Comparison of ENCODE assay signal across 8 cellular contexts in the genomic region with DNA sequence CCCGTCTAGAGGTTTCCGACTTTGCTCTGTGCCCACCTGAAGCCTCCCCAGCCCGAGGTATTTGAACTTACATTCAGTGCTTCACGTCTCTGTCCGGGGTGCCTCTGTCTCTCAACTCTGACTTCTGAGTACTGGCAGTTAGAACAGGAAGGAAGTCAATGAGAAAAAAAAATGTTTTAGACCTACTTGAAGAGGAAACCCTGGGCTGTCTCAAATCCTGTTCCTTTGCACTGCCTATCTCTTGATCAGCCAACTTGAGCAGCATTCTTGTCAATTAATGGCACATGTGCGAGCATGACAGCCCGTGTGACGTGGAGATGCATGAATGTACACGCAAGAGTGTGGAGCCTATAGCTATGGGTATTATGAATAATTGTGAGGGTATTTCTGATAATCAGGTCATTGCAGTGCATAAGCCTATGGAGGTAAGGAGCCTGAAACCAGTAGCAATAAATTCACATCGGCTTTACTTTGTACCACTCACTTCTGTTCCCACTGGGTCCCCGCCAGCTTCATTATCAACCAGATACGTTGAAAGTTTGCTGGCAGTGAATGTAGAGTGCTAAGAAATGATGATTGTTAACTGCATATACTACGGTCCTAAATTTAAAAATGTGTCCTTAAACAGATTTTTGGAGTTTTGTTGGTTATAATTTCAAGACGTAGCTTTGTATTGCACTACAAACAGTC. TPM values are rescaled to one million over a fixed set of nuclear protein-coding genes. Genes with fewer than 3 reads are reported as not detected.
DNase-seq lines count a peak whose midpoint lies in the region; ATAC-seq and TF ChIP-seq lines count a peak whose summit lies in the region.

ARHGDIB (minus strand) TSS at position 136 of the 690 bp plus-strand sequence. CDS start 10,889 bp downstream, outside the sequence.

- H3K9me3 ChIP-seq in HCT116 (ENCODE audit: control insufficient read depth in 1 of 2, insufficient read depth in 1 of 2, low read depth in 1 of 2, low read length in 2 of 2) = no peaks in the 10 kb centered on the region

- peak; percentile 45 for DNase-seq in GM10248 (ENCODE audit: extremely low spot score)
- no peak for DNase-seq in HCT116 (ENCODE audit: low read depth, low spot score)
- DNase-seq in NB4 (ENCODE audit: low read depth) = peak; percentile 95
- peak; percentile 55 for DNase-seq in activated T-cell treated with anti-CD3 and anti-CD28 coated beads for 4 hours
- DNase-seq in foreskin keratinocyte = peak; percentile 89 to 91
- DNase-seq in posterior cingulate gyrus = no peak
- DNase-seq in DMS79 treated with DMSO at 0.1 percent for 48 hours (lab: John Stamatoyannopoulos, UW) = no peak

- ATAC-seq in HCT116 = no peak
- ATAC-seq in foreskin keratinocyte = peak; percentile 80

- TF ChIP-seq CTCF in GM10248 (IDR thresholded peaks at IDR 0.05; ENCODE audit: control extremely low read depth, extremely low read depth, low read depth, missing control alignments) (no peak), HCT116 (IDR thresholded peaks at IDR 0.05 in 2 of 3, conservative IDR thresholded peaks at IDR 0.05 in 1 of 3; ENCODE audit: borderline replicate concordance in 1 of 3, insufficient read depth in 1 of 3, low read depth in 2 of 3, low read length in 2 of 3) (no peak), NB4 (IDR thresholded peaks at IDR 0.05; ENCODE audit: low read depth, low read length) (no peak), foreskin keratinocyte (conservative IDR thresholded peaks at IDR 0.05) (no peak)

- H3K36me3 ChIP-seq in HCT116 (ENCODE audit: control insufficient read depth in 1 of 2, insufficient read depth in 2 of 2, low read length in 2 of 2) = no peaks in the 10 kb centered on the region

- CTCF ChIA-PET in GM10248 (lab: Yijun Ruan, JAX) = interaction anchor here (1.1 to 1.7 kb wide), 2 partner anchors 10 to 35 kb away, joined by 4 to 5 read pairs; no protein-coding TSS in a partner anchor
- CTCF ChIA-PET in HCT116 (lab: Charles Lee) = no interaction called here

- POLR2A ChIA-PET in GM10248 (lab: Yijun Ruan, JAX) = no interaction called here
- POLR2A ChIA-PET in HCT116 (lab: Charles Lee) = no interaction called here

- peak within 1 kb of the TSS; percentile 43 for H2AFZ ChIP-seq in HCT116 (ENCODE audit: low read depth, low read length, poor library complexity, severe bottlenecking)

- intact Hi-C loops in HCT116 (cut with micrococcal nuclease) (no loop called here), posterior cingulate gyrus (cut with DNase I) (no loop called here)

- H3K27me3 ChIP-seq in HCT116 (ENCODE audit: insufficient read depth, low read length) (no peaks in the 10 kb centered on the region), foreskin keratinocyte (no peaks in the 10 kb centered on the region)

- H4K20me1 ChIP-seq in HCT116 (ENCODE audit: insufficient read depth) = no peaks in the 10 kb centered on the region

- H3K4me3 ChIP-seq in HCT116 (replicated peaks in 1 of 2; ENCODE audit: low read depth in 1 of 2, low read length in 2 of 2) (no peak within 1 kb of the TSS), NB4 (ENCODE audit: low read depth, low read length) (peak within 1 kb of the TSS; percentile 98), skin epidermis (peak within 1 kb of the TSS; percentile 33 to 51 (median 43))

- peak within 1 kb of the TSS; percentile 10; the same call in 1 of the 2 replicates for H3K4me2 ChIP-seq in HCT116 (ENCODE audit: low read length)

- H3K9me2 ChIP-seq in HCT116 (ENCODE audit: insufficient read depth) = no peaks in the 10 kb centered on the region

- no peak for TF ChIP-seq POLR2A in HCT116 (IDR thresholded peaks at IDR 0.05; ENCODE audit: borderline replicate concordance, extremely low read depth, insufficient read depth, insufficient read length)
- TF ChIP-seq POLR2A in NB4 (IDR thresholded peaks at IDR 0.05; ENCODE audit: extremely low read depth, insufficient read length) = peak; percentile 72

- RAD21 ChIA-PET in HCT116 (lab: Charles Lee; ENCODE audit: low non-redundant PET in 1 of 2, low total read pairs in 2 of 2, uncharacterized antibody in 2 of 2, unreplicated experiment in 2 of 2) = no interaction called here

- peaks cover 0 to 7% of the 10 kb centered on the region in 2 experiments; a peak in 2 of 4 replicates for H3K4me1 ChIP-seq in HCT116 (ENCODE audit: control insufficient read depth in 1 of 2, insufficient read depth in 2 of 2, low read length in 2 of 2)
- H3K4me1 ChIP-seq in foreskin keratinocyte = peaks cover 9% of the 10 kb centered on the region

- BruUV-seq in HCT116 (replicated peaks; lab: Mats Ljungman, UMichigan) = no TSS peak

- no peaks in the 10 kb centered on the region for H3K79me2 ChIP-seq in HCT116 (ENCODE audit: insufficient read depth, low read length)

- no peak within 1 kb of the TSS for H3K27ac ChIP-seq in HCT116 (ENCODE audit: low read depth, low read length)
- H3K27ac ChIP-seq in foreskin keratinocyte = peak within 1 kb of the TSS; percentile 61
- peak within 1 kb of the TSS; percentile 49 to 95 (median 87) for H3K27ac ChIP-seq in skin epidermis

- no peak within 1 kb of the TSS for H3K9ac ChIP-seq in HCT116 (ENCODE audit: low read length)

- TF ChIP-seq RAD21 in HCT116 (IDR thresholded peaks at IDR 0.05; ENCODE audit: low read depth) = no peak

TF ChIP-seq in HCT116, 20 proteins besides CTCF, POLR2A, EP300 and RAD21 (continues in another document):
- TF ChIP-seq ZNF274 (IDR thresholded peaks at IDR 0.05; ENCODE audit: low read depth, low read length) (no peak), ZBTB33 (IDR thresholded peaks at IDR 0.05; ENCODE audit: extremely low read depth, insufficient replicate concordance, low read length) (no peak), ATF3 (IDR thresholded peaks at IDR 0.05) (no peak), MAX (IDR thresholded peaks at IDR 0.05) (no peak), CBX3 (IDR thresholded peaks at IDR 0.05; ENCODE audit: low read depth) (no peak), TCF7L2 (IDR thresholded peaks at IDR 0.05; ENCODE audit: borderline replicate concordance, extremely low read depth, insufficient read depth, insufficient read length) (no peak), EGR1 (IDR thresholded peaks at IDR 0.05; ENCODE audit: low read depth) (no peak), SIN3A (IDR thresholded peaks at IDR 0.05; ENCODE audit: low read depth) (no peak), POLR2AphosphoS5 (IDR thresholded peaks at IDR 0.05; ENCODE audit: low read depth, low read length) (no peak), SRF (IDR thresholded peaks at IDR 0.05; ENCODE audit: low read depth) (no peak), JUND (IDR thresholded peaks at IDR 0.05) (no peak), SP1 (IDR thresholded peaks at IDR 0.05; ENCODE audit: low read depth) (no peak), EZH2phosphoT487 (IDR thresholded peaks at IDR 0.05; ENCODE audit: borderline replicate concordance) (no peak), FOSL1 (IDR thresholded peaks at IDR 0.05; ENCODE audit: low read depth) (no peak), CEBPB (IDR thresholded peaks at IDR 0.05; ENCODE audit: low read depth) (no peak), EZH2 (IDR thresholded peaks at IDR 0.05) (no peak), ELF1 (IDR thresholded peaks at IDR 0.05; ENCODE audit: borderline replicate concordance, low read depth) (no peak)

RNA-seq across cellular contexts. Expression of gene ARHGDIB, which starts in this region (rescaled TPM):
- total RNA-seq in HCT116 (2021; ENCODE audit: unreplicated experiment) = 4.3 TPM
- polyA plus RNA-seq in HCT116 (2012) = 1.6 and 2.3 TPM in 2 replicates
- 80.7 and 136 TPM in 2 replicates for total RNA-seq in foreskin keratinocyte
- polyA plus RNA-seq in foreskin keratinocyte = 96.0 and 169 TPM in 2 replicates

Comparison
In these comparisons a context has a peak if more than half of its experiments do, and no peak if none do; other contexts are left out.
1. RNA of gene ARHGDIB (total RNA-seq): 80.7 to 136 TPM in foreskin keratinocyte; 4.3 TPM in HCT116 (single experiment); every median in the first group is over 10 times any median in the second.
2. DNase-seq: peak in GM10248 (single experiment), NB4 (single experiment), activated T-cell treated with anti-CD3 and anti-CD28 coated beads for 4 hours (single experiment) and foreskin keratinocyte (2 of 2); none in HCT116 (single experiment), posterior cingulate gyrus (0 of 10) and DMS79 treated with DMSO at 0.1 percent for 48 hours (single experiment).
3. H3K4me3 ChIP-seq: peak in NB4 (single experiment) and skin epidermis (7 of 7); none in HCT116 (0 of 2).